11 cellular contexts compared by ENCODE assay signal in the genomic region with DNA sequence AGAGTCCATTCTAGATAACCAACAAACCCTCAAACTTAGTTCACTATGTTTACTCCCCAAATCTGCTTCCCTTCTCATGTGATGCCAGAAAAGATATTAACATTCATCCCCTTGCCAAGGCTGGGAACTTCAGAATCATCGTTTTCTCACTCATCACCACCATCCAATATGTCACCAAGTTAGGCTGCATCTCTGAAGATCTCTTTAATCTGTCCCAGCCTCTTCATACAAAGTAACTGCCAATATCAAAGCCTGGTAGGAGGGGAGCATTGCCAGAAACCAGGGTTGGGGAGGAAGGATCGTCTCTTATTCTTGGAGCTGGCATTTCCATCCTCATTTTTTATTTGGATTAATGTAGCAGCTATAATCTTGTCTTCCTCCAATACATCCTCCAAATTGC.
"Had no signal": no experiment of that assay in that cellular context is flagged by ENCODE, and none has a peak within 500 bp of the region (broad histone marks: within the 10 kb centered on the region; RNA-seq: fewer than 3 reads in every experiment).

No MANE protein-coding gene starts in this region.

- H3K4me3 ChIP-seq: heart right ventricle, prostate gland, right lobe of liver, tibial artery had no signal

- DNase-seq: activated CD4-positive, alpha-beta T cell treated with anti-CD3 and anti-CD28 coated beads, Interleukin-2, amount 50 U/mL, for 4 hours; activated CD4-positive, CD25-positive, alpha-beta regulatory T cell treated with anti-CD3 and anti-CD28 coated beads, Interleukin-2, amount 50 U/mL, for 72 hours; activated T-cell treated with anti-CD3 and anti-CD28 coated beads, Interleukin-2, amount 50 U/mL, for 48 hours; heart right ventricle; islet precursor cell; left ventricle myocardium superior; mesenchymal stem cell; right lobe of liver; tibial artery had no signal

- H3K27ac ChIP-seq: heart right ventricle, prostate gland, right lobe of liver, tibial artery had no signal

- ATAC-seq: heart right ventricle; left ventricle myocardium superior; stimulated activated effector memory CD8-positive, alpha-beta T cell treated with anti-CD3 and anti-CD28 coated beads, Interleukin-12 subunit alpha, Interleukin-12 subunit beta, amount 100 ng/mL, for 72 hours had no signal
